24 cellular contexts compared by ENCODE assay signal in genomic region chr7:156492170-156492569, GRCh38.
DNase-seq lines count a peak whose midpoint lies in the region; ATAC-seq and TF ChIP-seq lines count a peak whose summit lies in the region.
"Had no signal": no experiment of that assay in that cellular context is flagged by ENCODE, and none has a peak within 500 bp of the region (broad histone marks: within the 10 kb centered on the region; RNA-seq: fewer than 3 reads in every experiment).

No MANE protein-coding gene starts in this region.

- H3K14ac ChIP-seq in IMR-90 (replicated peaks; ENCODE audit: low read depth, low read length): no peak overlapping the region

- POLR2A ChIA-PET in IMR-90 (lab: Charles Lee; ENCODE audit: unreplicated experiment): no interaction called here

- no peaks in the 10 kb centered on the region for H3K9me3 Mint-ChIP-seq in natural killer cell treated with Interleukin-12 subunit alpha and Interleukin-12 subunit beta and Interleukin-15 and Interleukin-18, amount 100 ng/mL, for 72 hours
- H3K9me3 Mint-ChIP-seq in natural killer cell: no peaks in the 10 kb centered on the region
- H3K9me3 Mint-ChIP-seq: CD14-positive monocyte; CD4-positive, alpha-beta T cell; CD8-positive, alpha-beta memory T cell had no signal

- TF ChIP-seq RAD21 in IMR-90 (IDR thresholded peaks at IDR 0.05; ENCODE audit: low read length): no peak

- no peak overlapping the region for H3K4me2 ChIP-seq in IMR-90 (ENCODE audit: low read depth, low read length)
- H3K4me2 ChIP-seq: A549; BLaER1 treated with 17β-estradiol and CSF1 and Interleukin-3, amounts not matched to agents 10 nM and 100 nM had no signal

- no peak overlapping the region for H3K23ac ChIP-seq in IMR-90 (ENCODE audit: low read depth, low read length)

- WGBS in IMR-90 (ENCODE audit: extremely low coverage in 2 of 2, insufficient read length in 1 of 2), 2 experiments: no CpG with 5 or more reads among the region's 9 CpGs
- WGBS in lung, 2 donors: 82 to 95% methylated on average over 9 of the region's 9 CpGs

- BruUV-seq in IMR-90 (replicated peaks; lab: Mats Ljungman, UMichigan): no TSS peak

- H3K27ac Mint-ChIP-seq in natural killer cell treated with Interleukin-12 subunit alpha and Interleukin-12 subunit beta and Interleukin-15 and Interleukin-18, amount 100 ng/mL, for 72 hours: no peak overlapping the region
- no peak overlapping the region for H3K27ac Mint-ChIP-seq in natural killer cell
- H3K27ac Mint-ChIP-seq: CD4-positive, alpha-beta T cell; CD8-positive, alpha-beta memory T cell had no signal

- H4K5ac ChIP-seq in IMR-90 (ENCODE audit: low read depth, low read length): no peak overlapping the region

- H3K4ac ChIP-seq in IMR-90 (ENCODE audit: low read depth, low read length): no peak overlapping the region

- peak; percentile 19 to 60 for ATAC-seq in natural killer cell treated with Interleukin-12 subunit alpha and Interleukin-12 subunit beta and Interleukin-15 and Interleukin-18, amount 100 ng/mL, for 72 hours
- no peak for ATAC-seq in natural killer cell
- ATAC-seq in IMR-90 (ENCODE audit: low read depth): no peak
- no peak for ATAC-seq in lung (ENCODE audit: insufficient read depth, low FRiP score)
- peak; percentile 15 for ATAC-seq in upper lobe of right lung
- no peak for ATAC-seq in GM18867 (IDR thresholded peaks at IDR 0.05; ENCODE audit: unreplicated experiment)
- ATAC-seq: A549 had no signal

- H3K36me3 ChIP-seq in IMR-90 (ENCODE audit: control insufficient read depth, insufficient read depth, low read length) (no peaks in the 10 kb centered on the region), lung (ENCODE audit: control insufficient read depth in 2 of 2, insufficient read depth in 2 of 2, low read length in 2 of 2) (no peaks in the 10 kb centered on the region), upper lobe of right lung (no peaks in the 10 kb centered on the region)
- H3K36me3 ChIP-seq: BE2C; BLaER1 treated with 17β-estradiol and CSF1 and Interleukin-3, amounts not matched to agents 10 nM and 100 nM had no signal

- H4K91ac ChIP-seq in IMR-90 (ENCODE audit: insufficient read depth, low read depth, low read length): no peak overlapping the region

- H3K36me3 Mint-ChIP-seq in natural killer cell treated with Interleukin-12 subunit alpha and Interleukin-12 subunit beta and Interleukin-15 and Interleukin-18, amount 100 ng/mL, for 72 hours: no peaks in the 10 kb centered on the region
- H3K36me3 Mint-ChIP-seq in natural killer cell: no peaks in the 10 kb centered on the region
- H3K36me3 Mint-ChIP-seq: CD14-positive monocyte; CD8-positive, alpha-beta memory T cell had no signal

- in situ Hi-C loops in IMR-90 (cut with MboI; ENCODE audit: low sequenced_read_pairs): no loop called here

- no peak overlapping the region for H3K4me3 ChIP-seq in IMR-90 (ENCODE audit: insufficient read depth, low read depth, low read length)
- no peak overlapping the region for H3K4me3 ChIP-seq in lung
- no peak overlapping the region for H3K4me3 ChIP-seq in upper lobe of right lung
- H3K4me3 ChIP-seq: A549; BLaER1 treated with 17β-estradiol and CSF1 and Interleukin-3, amounts not matched to agents 10 nM and 100 nM; GM23248 had no signal

- no peaks in the 10 kb centered on the region for H3K79me1 ChIP-seq in IMR-90 (ENCODE audit: low read depth in 1 of 2, low read length in 2 of 2)

- H3K27me3 ChIP-seq in IMR-90 (ENCODE audit: control insufficient read depth, insufficient read depth, low read length) (no peaks in the 10 kb centered on the region), lung (ENCODE audit: control insufficient read depth, insufficient read depth) (no peaks in the 10 kb centered on the region), upper lobe of right lung (no peaks in the 10 kb centered on the region)
- H3K27me3 ChIP-seq: BE2C; BLaER1 treated with 17β-estradiol and CSF1 and Interleukin-3, amounts not matched to agents 10 nM and 100 nM had no signal

- no peak overlapping the region; the same call in 1 of the 2 replicates for H2AK5ac ChIP-seq in IMR-90 (ENCODE audit: low read depth, low read length)

- H2BK5ac ChIP-seq in IMR-90 (ENCODE audit: low read depth, low read length, poor library complexity, severe bottlenecking): no peak overlapping the region

- H3K9me3 ChIP-seq in IMR-90 (ENCODE audit: control insufficient read depth, insufficient read depth, low read length) (peaks cover under 1% of the 10 kb centered on the region; the same call in 1 of the 2 replicates), lung (ENCODE audit: control insufficient read depth in 2 of 2, insufficient read depth in 1 of 2, low read length in 1 of 2) (no peaks in the 10 kb centered on the region), upper lobe of right lung (no peaks in the 10 kb centered on the region)
- H3K9me3 ChIP-seq: A549; BE2C; BLaER1 treated with 17β-estradiol and CSF1 and Interleukin-3, amounts not matched to agents 10 nM and 100 nM had no signal

- H3K56ac ChIP-seq in IMR-90 (ENCODE audit: extremely low read depth, insufficient read depth, low read length): no peak overlapping the region

- no peaks in the 10 kb centered on the region for H3K4me1 Mint-ChIP-seq in natural killer cell treated with Interleukin-12 subunit alpha and Interleukin-12 subunit beta and Interleukin-15 and Interleukin-18, amount 100 ng/mL, for 72 hours (ENCODE audit: low read depth in 2 of 2)
- H3K4me1 Mint-ChIP-seq in natural killer cell: no peaks in the 10 kb centered on the region
- H3K4me1 Mint-ChIP-seq: CD14-positive monocyte; CD8-positive, alpha-beta memory T cell had no signal

- H3K18ac ChIP-seq in IMR-90 (ENCODE audit: low read depth, low read length): no peak overlapping the region

- no peak overlapping the region for H3K4me3 Mint-ChIP-seq in natural killer cell treated with Interleukin-12 subunit alpha and Interleukin-12 subunit beta and Interleukin-15 and Interleukin-18, amount 100 ng/mL, for 72 hours
- H3K4me3 Mint-ChIP-seq in natural killer cell: no peak overlapping the region
- H3K4me3 Mint-ChIP-seq: CD14-positive monocyte; CD4-positive, alpha-beta T cell; CD8-positive, alpha-beta memory T cell had no signal

- no peak for DNase-seq in natural killer cell treated with Interleukin-12 subunit alpha and Interleukin-12 subunit beta and Interleukin-15 and Interleukin-18, amount 100 ng/mL, for 72 hours (ENCODE audit: low spot score)
- no peak for DNase-seq in natural killer cell
- DNase-seq in IMR-90: no peak
- DNase-seq in lung (ENCODE audit: low spot score): peak; percentile 24
- no peak for DNase-seq in upper lobe of right lung
- no peak for DNase-seq in epidermal melanocyte (ENCODE audit: insufficient read length, low spot score)
- DNase-seq in NK-92 (lab: John Stamatoyannopoulos, UW; ENCODE audit: unreplicated experiment): no peak
- DNase-seq: 8988T; ACHN; AML-193; BE2C; Calu3; CD4-positive, alpha-beta T cell; CD8-positive, alpha-beta memory T cell; DMS53; DMS79 treated with DMSO at 0.1 percent for 48 hours; GF-D8; GM23248; H7; HCEC 1CT had no signal

- H3K27ac ChIP-seq in IMR-90 (ENCODE audit: insufficient read depth, low read length) (no peak overlapping the region), lung (ENCODE audit: low read depth in 1 of 2, low read length in 1 of 2) (no peak overlapping the region), upper lobe of right lung (no peak overlapping the region)
- H3K27ac ChIP-seq: A549; BLaER1 treated with 17β-estradiol and CSF1 and Interleukin-3, amounts not matched to agents 10 nM and 100 nM; GM23248 had no signal

- no peak for TF ChIP-seq CTCF in natural killer cell (IDR thresholded peaks at IDR 0.05)
- TF ChIP-seq CTCF in IMR-90 (conservative IDR thresholded peaks at IDR 0.05; ENCODE audit: low read depth, low read length): no peak
- TF ChIP-seq CTCF in lung (IDR thresholded peaks at IDR 0.05; ENCODE audit: control extremely low read depth, extremely low read depth): no peak
- no peak for TF ChIP-seq CTCF in upper lobe of right lung (IDR thresholded peaks at IDR 0.05)

- CTCF ChIA-PET in IMR-90 (lab: Yijun Ruan, JAX): no interaction called here

- H4K20me1 ChIP-seq in IMR-90 (ENCODE audit: insufficient read depth, low read length): no peaks in the 10 kb centered on the region
- H4K20me1 ChIP-seq: BLaER1 treated with 17β-estradiol and CSF1 and Interleukin-3, amounts not matched to agents 10 nM and 100 nM had no signal

- H2AFZ ChIP-seq in IMR-90 (replicated peaks; ENCODE audit: low read length, poor library complexity): peak overlapping the region; percentile 23
- H2AFZ ChIP-seq: GM23248 had no signal

- no peaks in the 10 kb centered on the region for H3K9me1 ChIP-seq in IMR-90 (ENCODE audit: insufficient read depth, low read length)

- no peak overlapping the region for H2BK15ac ChIP-seq in IMR-90 (ENCODE audit: low read depth, low read length)

- H3K27me3 Mint-ChIP-seq in natural killer cell treated with Interleukin-12 subunit alpha and Interleukin-12 subunit beta and Interleukin-15 and Interleukin-18, amount 100 ng/mL, for 72 hours: peaks cover 3 to 15% of the 10 kb centered on the region in 2 donors
- H3K27me3 Mint-ChIP-seq in natural killer cell (ENCODE audit: low read depth in 2 of 2): peaks cover 12 to 15% of the 10 kb centered on the region in 2 donors

- no peak for TF ChIP-seq POLR2A in IMR-90 (IDR thresholded peaks at IDR 0.05; ENCODE audit: low read depth, low read length)

- dilution Hi-C loops in IMR-90 (cut with HindIII; ENCODE audit: low sequenced_read_pairs, unreplicated experiment): no loop called here

- no peak overlapping the region; the same call in 1 of the 2 replicates for H2BK120ac ChIP-seq in IMR-90 (ENCODE audit: low read depth, low read length)

- no peak overlapping the region for H3K9ac ChIP-seq in IMR-90 (ENCODE audit: low read depth, low read length)
- H3K9ac ChIP-seq: BLaER1 treated with 17β-estradiol and CSF1 and Interleukin-3, amounts not matched to agents 10 nM and 100 nM; GM23248 had no signal

- intact Hi-C loops in natural killer cell (cut with micrococcal nuclease) (no loop called here), IMR-90 (cut with micrococcal nuclease) (no loop called here), upper lobe of right lung (cut with DNase I) (no loop called here)

- peak overlapping the region; percentile 51 for H2AK9ac ChIP-seq in IMR-90 (replicated peaks; ENCODE audit: low read depth, low read length, poor library complexity)

- no peak overlapping the region for H4K8ac ChIP-seq in IMR-90 (ENCODE audit: low read depth in 2 of 2, low read length in 2 of 2)

- H2BK20ac ChIP-seq in IMR-90 (ENCODE audit: low read depth, low read length): no peak overlapping the region

- H3K4me1 ChIP-seq in IMR-90 (ENCODE audit: control insufficient read depth, insufficient read depth, low read length): peaks cover 2% of the 10 kb centered on the region
- H3K4me1 ChIP-seq in lung (ENCODE audit: control insufficient read depth in 2 of 2, insufficient read depth in 2 of 2, low read length in 2 of 2): no peaks in the 10 kb centered on the region
- H3K4me1 ChIP-seq in upper lobe of right lung: no peaks in the 10 kb centered on the region
- H3K4me1 ChIP-seq: A549; BE2C; BLaER1 treated with 17β-estradiol and CSF1 and Interleukin-3, amounts not matched to agents 10 nM and 100 nM had no signal

TF ChIP-seq in IMR-90, 13 proteins besides CTCF, POLR2A, EP300 and RAD21:
- TF ChIP-seq NFE2L2 (IDR thresholded peaks at IDR 0.05; ENCODE audit: low read depth, low read length): no peak

Comparison
In these comparisons a context has a peak if more than half of its experiments do, and no peak if none do; other contexts are left out.
1. ATAC-seq: peak in natural killer cell treated with Interleukin-12 subunit alpha and Interleukin-12 subunit beta and Interleukin-15 and Interleukin-18, amount 100 ng/mL, for 72 hours (2 of 2) and upper lobe of right lung (single experiment); none in natural killer cell (0 of 3), IMR-90 (single experiment), lung (single experiment) and GM18867 (single experiment).